16 cellular contexts compared by ENCODE assay signal in genomic region chr14:68016243-68016914, GRCh38.
A peak's percentile ranks its signal among the peaks of the same experiment; 100 is the strongest.
DNase-seq lines count a peak whose midpoint lies in the region; ATAC-seq and TF ChIP-seq lines count a peak whose summit lies in the region.
"Had no signal": no experiment of that assay in that cellular context is flagged by ENCODE, and none has a peak within 500 bp of the region (broad histone marks: within the 10 kb centered on the region; RNA-seq: fewer than 3 reads in every experiment).

No MANE protein-coding gene starts in this region.

- DNase-seq in M059J (ENCODE audit: low read depth) (peak; percentile 67), dedifferentiated amniotic fluid mesenchymal stem cell (ENCODE audit: extremely low spot score) (peak; percentile 19), left lung (no peak), MV-4-11 (lab: John Stamatoyannopoulos, UW) (no peak), iPS-NIHi11 (ENCODE audit: low spot score) (no peak)
- no peak for DNase-seq in activated CD8-positive, alpha-beta memory T cell treated with anti-CD3 and anti-CD28 coated beads for 24 hours
- no peak for DNase-seq in activated naive CD8-positive, alpha-beta T cell treated with anti-CD3 and anti-CD28 coated beads for 36 hours
- DNase-seq: activated CD4-positive, alpha-beta memory T cell treated with anti-CD3 and anti-CD28 coated beads for 36 hours; activated naive CD8-positive, alpha-beta T cell treated with anti-CD3 and anti-CD28 coated beads, Interleukin-2, amount 50 U/mL, for 24 hours; CD4-positive, alpha-beta memory T cell; hippocampal formation; left ventricle myocardium inferior; naive B cell; stimulated activated CD4-positive, alpha-beta T cell treated with anti-CD3 and anti-CD28 coated beads, Interleukin-1b, Interleukin-23, amount 100 ng/mL, for 48 hours; SW 1271 had no signal

- no peak for TF ChIP-seq CTCF in left lung (IDR thresholded peaks at IDR 0.05)

- H3K36me3 Mint-ChIP-seq in activated naive CD8-positive, alpha-beta T cell treated with anti-CD3 and anti-CD28 coated beads for 36 hours = peaks cover 7% of the 10 kb centered on the region
- H3K36me3 Mint-ChIP-seq: activated CD4-positive, alpha-beta memory T cell treated with anti-CD3 and anti-CD28 coated beads for 36 hours; CD4-positive, alpha-beta memory T cell had no signal

- no peaks in the 10 kb centered on the region for H3K4me1 Mint-ChIP-seq in activated naive CD8-positive, alpha-beta T cell treated with anti-CD3 and anti-CD28 coated beads for 36 hours
- H3K4me1 Mint-ChIP-seq: activated naive CD8-positive, alpha-beta T cell treated with anti-CD3 and anti-CD28 coated beads, Interleukin-2, amount 50 U/mL, for 24 hours; CD4-positive, alpha-beta memory T cell had no signal

- H3K27me3 Mint-ChIP-seq in activated naive CD8-positive, alpha-beta T cell treated with anti-CD3 and anti-CD28 coated beads for 36 hours = no peaks in the 10 kb centered on the region
- H3K27me3 Mint-ChIP-seq: activated CD4-positive, alpha-beta memory T cell treated with anti-CD3 and anti-CD28 coated beads for 36 hours; CD4-positive, alpha-beta memory T cell; naive B cell had no signal

- no peaks in the 10 kb centered on the region for H3K9me3 ChIP-seq in left lung
- H3K9me3 ChIP-seq: left ventricle myocardium inferior had no signal

- no peak overlapping the region for H3K27ac ChIP-seq in left lung
- H3K27ac ChIP-seq: left ventricle myocardium inferior had no signal

- no peaks in the 10 kb centered on the region for H3K36me3 ChIP-seq in left lung
- H3K36me3 ChIP-seq: left ventricle myocardium inferior had no signal

- peaks cover 3% of the 10 kb centered on the region for H3K9me3 Mint-ChIP-seq in activated naive CD8-positive, alpha-beta T cell treated with anti-CD3 and anti-CD28 coated beads for 36 hours
- H3K9me3 Mint-ChIP-seq: activated naive CD8-positive, alpha-beta T cell treated with anti-CD3 and anti-CD28 coated beads, Interleukin-2, amount 50 U/mL, for 24 hours had no signal

- no peak overlapping the region for H3K4me3 Mint-ChIP-seq in activated naive CD8-positive, alpha-beta T cell treated with anti-CD3 and anti-CD28 coated beads for 36 hours
- H3K4me3 Mint-ChIP-seq: activated CD4-positive, alpha-beta memory T cell treated with anti-CD3 and anti-CD28 coated beads for 36 hours; activated naive CD8-positive, alpha-beta T cell treated with anti-CD3 and anti-CD28 coated beads, Interleukin-2, amount 50 U/mL, for 24 hours; CD4-positive, alpha-beta memory T cell; naive B cell had no signal

- peak; percentile 52 for ATAC-seq in left lung
- ATAC-seq: activated naive CD8-positive, alpha-beta T cell treated with anti-CD3 and anti-CD28 coated beads, Interleukin-2, amount 50 U/mL, for 24 hours; GM12878 had no signal

- H3K4me3 ChIP-seq in left lung = no peak overlapping the region
- H3K4me3 ChIP-seq: GM12878, left ventricle myocardium inferior had no signal

- H3K27ac Mint-ChIP-seq in activated naive CD8-positive, alpha-beta T cell treated with anti-CD3 and anti-CD28 coated beads for 36 hours = no peak overlapping the region
- H3K27ac Mint-ChIP-seq: activated CD4-positive, alpha-beta memory T cell treated with anti-CD3 and anti-CD28 coated beads for 36 hours; activated naive CD8-positive, alpha-beta T cell treated with anti-CD3 and anti-CD28 coated beads, Interleukin-2, amount 50 U/mL, for 24 hours; CD4-positive, alpha-beta memory T cell; naive B cell had no signal

- intact Hi-C loops in left lung (cut with DNase I) = no loop called here

- no peaks in the 10 kb centered on the region for H3K4me1 ChIP-seq in left lung
- H3K4me1 ChIP-seq: left ventricle myocardium inferior had no signal

- no peaks in the 10 kb centered on the region for H3K27me3 ChIP-seq in left lung

Comparison
In these comparisons a context has a peak if more than half of its experiments do, and no peak if none do; other contexts are left out.
1. DNase-seq: peak in M059J (single experiment) and dedifferentiated amniotic fluid mesenchymal stem cell (single experiment); none in left lung (0 of 2), activated CD8-positive, alpha-beta memory T cell treated with anti-CD3 and anti-CD28 coated beads for 24 hours (single experiment), activated naive CD8-positive, alpha-beta T cell treated with anti-CD3 and anti-CD28 coated beads for 36 hours (single experiment), MV-4-11 (single experiment) and iPS-NIHi11 (single experiment).